ENCODE assay signal across 8 cellular contexts in genomic region chr1:25820247-25821111, GRCh38. TPM values are rescaled to one million over a fixed set of nuclear protein-coding genes. Genes with fewer than 3 reads are reported as not detected.
DNase-seq lines count a peak whose midpoint lies in the region; ATAC-seq, FAIRE-seq and TF ChIP-seq lines count a peak whose summit lies in the region.

No MANE protein-coding gene starts in this region.

- H3K9me3 ChIP-seq in right atrium auricular region (no peaks in the 10 kb centered on the region), skeletal muscle satellite cell (replicated peaks; ENCODE audit: low read length) (no peaks in the 10 kb centered on the region)

- peak overlapping the region; percentile 87 for H3K4me2 ChIP-seq in skeletal muscle satellite cell (ENCODE audit: low read length)

- TF ChIP-seq CTCF in right atrium auricular region (IDR thresholded peaks at IDR 0.05): no peak

- no peak for FAIRE-seq in frontal cortex (lab: Jason Lieb, UNC)

- ATAC-seq in GM21360 (IDR thresholded peaks at IDR 0.05; ENCODE audit: unreplicated experiment): peak; percentile 33
- peak; percentile 72 for ATAC-seq in SK-N-SH treated with all-trans-retinoic acid at 6 μM for 48 hours

- H3K27ac ChIP-seq in right atrium auricular region: peak overlapping the region; percentile 91 to 92

- H3K36me3 ChIP-seq in right atrium auricular region (peaks cover 14% of the 10 kb centered on the region), skeletal muscle satellite cell (ENCODE audit: insufficient read depth, low read length) (peaks cover 15% of the 10 kb centered on the region)

- DNase-seq in DMS79 (lab: John Stamatoyannopoulos, UW) (peak; percentile 41), HT-29 (ENCODE audit: low spot score) (peak; percentile 54), right atrium auricular region (ENCODE audit: low spot score) (no peak), frontal cortex (ENCODE audit: low spot score in 2 of 2) (no peak)
- peak; percentile 23 for DNase-seq in activated naive CD8-positive, alpha-beta T cell treated with anti-CD3 and anti-CD28 coated beads, Interleukin-2, amount 50 U/mL, for 16 hours (ENCODE audit: low read depth, low spot score)

- peak overlapping the region; percentile 86 to 98 for H3K4me3 ChIP-seq in right atrium auricular region
- peak overlapping the region; percentile 77 for H3K4me3 ChIP-seq in skeletal muscle satellite cell (ENCODE audit: low read length)

- peaks cover 0 to 44% of the 10 kb centered on the region in 2 donors for H3K4me1 ChIP-seq in right atrium auricular region
- H3K4me1 ChIP-seq in skeletal muscle satellite cell (ENCODE audit: control insufficient read depth, insufficient read depth, low read length): peaks cover 22% of the 10 kb centered on the region

- peak overlapping the region; percentile 96 for H3K9ac ChIP-seq in skeletal muscle satellite cell (ENCODE audit: low read depth, low read length)

- H3K27me3 ChIP-seq in right atrium auricular region (no peaks in the 10 kb centered on the region), skeletal muscle satellite cell (ENCODE audit: control insufficient read depth, insufficient read depth, low read length) (no peaks in the 10 kb centered on the region)

TF ChIP-seq in SK-N-SH treated with all-trans-retinoic acid at 6 μM for 48 hours, 23 proteins besides CTCF, POLR2A, EP300 and RAD21:
- TF ChIP-seq ZNF565 (CRISPR knock-in tag; conservative IDR thresholded peaks at IDR 0.05; ENCODE audit: low read depth): no peak
- no peak for TF ChIP-seq CSDC2 (CRISPR knock-in tag; IDR thresholded peaks at IDR 0.05)
- TF ChIP-seq ZFP30 (CRISPR knock-in tag; IDR thresholded peaks at IDR 0.05): no peak
- no peak for TF ChIP-seq TCF4 (CRISPR knock-in tag; IDR thresholded peaks at IDR 0.05; ENCODE audit: borderline replicate concordance)
- no peak for TF ChIP-seq ZNF70 (CRISPR knock-in tag; IDR thresholded peaks at IDR 0.05)

RNA-seq across cellular contexts. Expression of gene MTFR1L, which starts 0.7 kb away (rescaled TPM):
- 13.6 and 22.0 TPM in 2 replicates for total RNA-seq in HT-29 (2014; rRNA removed; shearing (Covaris generic))
- total RNA-seq in right atrium auricular region (100 to 1,000 TPM; 154 to 303 TPM), frontal cortex (33.0 TPM)
- total RNA-seq in skeletal muscle satellite cell (2012; rRNA removed): 32.2 and 33.2 TPM in 2 replicates

RNA-seq across cellular contexts. Expression of gene SELENON, which starts 20.5 kb away (rescaled TPM):
- 1.3 and 2.2 TPM in 2 replicates for total RNA-seq in HT-29 (2014; rRNA removed; shearing (Covaris generic))
- 10 to 100 TPM; 31.7 to 34.2 TPM for total RNA-seq in right atrium auricular region
- total RNA-seq in skeletal muscle satellite cell (2012; rRNA removed): 24.8 and 34.9 TPM in 2 replicates
- total RNA-seq in frontal cortex: 6.1 TPM

RNA-seq across cellular contexts. Expression of gene AUNIP, which starts 38.8 kb away (rescaled TPM):
- 8.3 and 11.4 TPM in 2 replicates for total RNA-seq in HT-29 (2014; rRNA removed; shearing (Covaris generic))
- total RNA-seq in right atrium auricular region (not detected), frontal cortex (0.82 TPM)
- total RNA-seq in skeletal muscle satellite cell (2012; rRNA removed): 2.3 and 4.6 TPM in 2 replicates

RNA-seq across cellular contexts. Expression of gene PAQR7, which starts 55.0 kb away (rescaled TPM):
- total RNA-seq in HT-29 (2014; rRNA removed; shearing (Covaris generic)): 4.0 and 5.7 TPM in 2 replicates
- total RNA-seq in right atrium auricular region: 1 to 10 TPM in 1 of 2 donors, under 1 TPM in 1; 0.85 to 2.9 TPM
- total RNA-seq in skeletal muscle satellite cell (2012; rRNA removed): 5.1 and 5.9 TPM in 2 replicates
- total RNA-seq in frontal cortex: 8.6 TPM

Comparison
In these comparisons a context has a peak if more than half of its experiments do, and no peak if none do; other contexts are left out.
1. DNase-seq: peak in DMS79 (single experiment), HT-29 (single experiment) and activated naive CD8-positive, alpha-beta T cell treated with anti-CD3 and anti-CD28 coated beads, Interleukin-2, amount 50 U/mL, for 16 hours (single experiment); none in right atrium auricular region (single experiment) and frontal cortex (0 of 2).